ENCODE assay signal across 23 cellular contexts in genomic region chr11:18364495-18365047, GRCh38. TPM values are rescaled to one million over a fixed set of nuclear protein-coding genes. Genes with fewer than 3 reads are reported as not detected.
"Had no signal": no experiment of that assay in that cellular context is flagged by ENCODE, and none has a peak within 500 bp of the region (broad histone marks: within the 10 kb centered on the region; RNA-seq: fewer than 3 reads in every experiment).

No MANE protein-coding gene starts in this region.

- H3K4me3 ChIP-seq: colonic mucosa, left ventricle myocardium inferior, sigmoid colon, upper lobe of left lung had no signal

- ATAC-seq: activated CD4-positive, CD25-positive, alpha-beta regulatory T cell treated with anti-CD3 and anti-CD28 coated beads, Interleukin-2, amount 50 U/mL, for 24 hours; activated CD8-positive, alpha-beta T cell treated with anti-CD3 and anti-CD28 coated beads, Interleukin-2, amount 10 ng/mL, durations not matched to agents 7 days and 5 days; natural killer cell had no signal

- H3K4me3 Mint-ChIP-seq: activated CD4-positive, alpha-beta T cell treated with anti-CD3 and anti-CD28 coated beads, Interleukin-2, amount 10 ng/mL, durations not matched to agents 24 days and 14 days; activated CD8-positive, alpha-beta T cell treated with anti-CD3 and anti-CD28 coated beads, Interleukin-2, amount 10 ng/mL, durations not matched to agents 7 days and 5 days; activated naive CD8-positive, alpha-beta T cell treated with anti-CD3 and anti-CD28 coated beads, Interleukin-2, amount 10 ng/mL, durations not matched to agents 7 days and 5 days; mesothelial cell of epicardium; natural killer cell; T-helper 2 cell treated with Interferon-gamma antibody and Interleukin-4, amounts not matched to agents 5 μg/mL and 100 μg/mL, for 36 hours had no signal

- H3K27ac ChIP-seq: colonic mucosa, epithelial cell of prostate, left ventricle myocardium inferior, sigmoid colon, upper lobe of left lung, VCaP had no signal

- H3K4me1 ChIP-seq: colonic mucosa, left ventricle myocardium inferior, sigmoid colon, upper lobe of left lung had no signal

- H3K27me3 ChIP-seq: colonic mucosa, sigmoid colon, upper lobe of left lung had no signal

- H3K9me3 Mint-ChIP-seq: activated CD4-positive, alpha-beta T cell treated with anti-CD3 and anti-CD28 coated beads, Interleukin-2, amount 10 ng/mL, durations not matched to agents 24 days and 14 days; activated naive CD8-positive, alpha-beta T cell treated with anti-CD3 and anti-CD28 coated beads, Interleukin-2, amount 10 ng/mL, durations not matched to agents 7 days and 5 days; mesothelial cell of epicardium; natural killer cell; T-helper 2 cell treated with Interferon-gamma antibody and Interleukin-4, amounts not matched to agents 5 μg/mL and 100 μg/mL, for 36 hours had no signal

- H3K9me3 ChIP-seq: colonic mucosa, left ventricle myocardium inferior, sigmoid colon, upper lobe of left lung had no signal

- H3K27ac Mint-ChIP-seq: activated CD4-positive, alpha-beta T cell treated with anti-CD3 and anti-CD28 coated beads, Interleukin-2, amount 10 ng/mL, durations not matched to agents 24 days and 14 days; activated CD8-positive, alpha-beta T cell treated with anti-CD3 and anti-CD28 coated beads, Interleukin-2, amount 10 ng/mL, durations not matched to agents 7 days and 5 days; activated naive CD8-positive, alpha-beta T cell treated with anti-CD3 and anti-CD28 coated beads, Interleukin-2, amount 10 ng/mL, durations not matched to agents 7 days and 5 days; mesothelial cell of epicardium; natural killer cell; T-helper 2 cell treated with Interferon-gamma antibody and Interleukin-4, amounts not matched to agents 5 μg/mL and 100 μg/mL, for 36 hours had no signal

- H3K27me3 Mint-ChIP-seq: activated CD4-positive, alpha-beta T cell treated with anti-CD3 and anti-CD28 coated beads, Interleukin-2, amount 10 ng/mL, durations not matched to agents 24 days and 14 days; activated naive CD8-positive, alpha-beta T cell treated with anti-CD3 and anti-CD28 coated beads, Interleukin-2, amount 10 ng/mL, durations not matched to agents 7 days and 5 days had no signal

- DNase-seq: activated CD4-positive, alpha-beta T cell treated with anti-CD3 and anti-CD28 coated beads, Interleukin-2, amount 10 ng/mL, durations not matched to agents 24 days and 14 days; activated CD8-positive, alpha-beta T cell treated with anti-CD3 and anti-CD28 coated beads, Interleukin-2, amount 10 ng/mL, durations not matched to agents 7 days and 5 days; activated naive CD4-positive, alpha-beta T cell treated with Interleukin-2 at 50 U/mL for 16 hours; activated naive CD8-positive, alpha-beta T cell treated with anti-CD3 and anti-CD28 coated beads, Interleukin-2, amount 10 ng/mL, durations not matched to agents 7 days and 5 days; activated T-cell treated with anti-CD3 and anti-CD28 coated beads, Interleukin-2, amount 50 U/mL, for 1 hour; colonic mucosa; glutamatergic neuron; left ventricle myocardium inferior; natural killer cell; retina; sigmoid colon; stimulated activated CD4-positive, alpha-beta T cell treated with anti-CD3 and anti-CD28 coated beads, Interleukin-2, amount 100 ng/mL, for 48 hours; stimulated activated CD8-positive, alpha-beta memory T cell treated with anti-CD3 and anti-CD28 coated beads, Interleukin-4, amount 100 ng/mL, for 48 hours; stimulated activated naive CD4-positive, alpha-beta T cell treated with Interleukin-2 at 50 U/mL for 16 hours; upper lobe of left lung had no signal

- H3K4me1 Mint-ChIP-seq: activated naive CD8-positive, alpha-beta T cell treated with anti-CD3 and anti-CD28 coated beads, Interleukin-2, amount 10 ng/mL, durations not matched to agents 7 days and 5 days; mesothelial cell of epicardium had no signal

RNA-seq across cellular contexts. Expression of gene LDHC, which starts 47.5 kb away (rescaled TPM):
- total RNA-seq: activated CD4-positive, alpha-beta T cell treated with anti-CD3 and anti-CD28 coated beads, Interleukin-2, amount 10 ng/mL, durations not matched to agents 24 days and 14 days; activated CD8-positive, alpha-beta T cell treated with anti-CD3 and anti-CD28 coated beads, Interleukin-2, amount 10 ng/mL, durations not matched to agents 7 days and 5 days; activated naive CD8-positive, alpha-beta T cell treated with anti-CD3 and anti-CD28 coated beads, Interleukin-2, amount 10 ng/mL, durations not matched to agents 7 days and 5 days; frontal cortex; left ventricle myocardium inferior; lung microvascular endothelial cell; natural killer cell; posterior vena cava; sigmoid colon; upper lobe of left lung had no signal
